In the genomic region with DNA sequence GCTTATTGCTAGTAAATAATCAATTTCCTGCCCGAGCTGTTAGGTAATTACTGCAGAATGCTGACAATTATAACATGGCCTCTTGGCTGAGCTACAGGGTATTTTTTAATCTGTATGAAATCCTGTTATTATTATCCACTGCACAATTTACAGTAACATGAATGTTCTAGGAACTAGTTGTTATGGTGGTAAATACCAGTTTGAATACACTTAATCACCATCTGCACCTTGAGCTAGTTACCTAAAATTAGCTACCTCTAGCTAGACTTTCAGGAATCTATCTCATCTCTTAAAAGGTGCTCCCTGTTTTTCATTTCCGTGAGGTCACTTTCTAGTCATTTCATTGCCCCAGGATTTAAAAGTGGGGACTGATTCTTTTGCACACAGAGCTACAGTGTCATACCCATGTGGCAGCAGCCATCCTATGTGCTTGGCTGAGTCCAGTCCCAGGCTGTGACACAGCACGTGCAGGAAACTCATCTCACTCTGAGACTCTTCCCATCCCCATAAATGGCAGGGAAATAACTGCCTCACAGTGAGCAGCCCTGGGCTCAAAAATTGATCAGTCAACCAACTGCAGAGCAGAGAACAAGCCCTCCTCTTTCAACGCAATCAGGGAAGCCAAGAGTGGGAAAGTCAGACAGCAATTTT, we compare ENCODE assay signal across 24 cellular contexts. TPM values are rescaled to one million over a fixed set of nuclear protein-coding genes. Genes with fewer than 3 reads are reported as not detected.
A peak's percentile ranks its signal among the peaks of the same experiment; 100 is the strongest.
DNase-seq lines count a peak whose midpoint lies in the region; ATAC-seq and TF ChIP-seq lines count a peak whose summit lies in the region.
"Had no signal": no experiment of that assay in that cellular context is flagged by ENCODE, and none has a peak within 500 bp of the region (broad histone marks: within the 10 kb centered on the region; RNA-seq: fewer than 3 reads in every experiment).

No MANE protein-coding gene starts in this region.

- no peak overlapping the region for H3K14ac ChIP-seq in mesenchymal stem cell (ENCODE audit: low read length in 2 of 2)

- intact Hi-C loops in esophagus muscularis mucosa (cut with DNase I) (no loop called here), PC-9 (cut with micrococcal nuclease; ENCODE audit: unreplicated experiment) (no loop called here)

- H2BK120ac ChIP-seq in mesenchymal stem cell (ENCODE audit: low read depth, low read length): no peak overlapping the region

- DNase-seq in NCI-H2227 (lab: John Stamatoyannopoulos, UW; ENCODE audit: unreplicated experiment): peak; percentile 3
- no peak for DNase-seq in NCI-H2227 treated with DMSO at 0.1 percent for 48 hours (lab: John Stamatoyannopoulos, UW)
- no peak for DNase-seq in esophagus muscularis mucosa (ENCODE audit: extremely low spot score)
- no peak for DNase-seq in mesenchymal stem cell
- no peak for DNase-seq in SIG-M5 treated with dmso at 0.1 percent for 504 hours (lab: John Stamatoyannopoulos, UW; ENCODE audit: unreplicated experiment)
- no peak for DNase-seq in foreskin keratinocyte
- DNase-seq in PC-9: no peak
- DNase-seq: activated CD4-positive, alpha-beta T cell treated with anti-CD3 and anti-CD28 coated beads, Interleukin-2, amount 50 U/mL, for 1 hour; cerebellar nuclear complex; DMS153; MG63; midbrain; NCI-H2171 treated with DMSO at 0.1 percent for 48 hours; NCI-H526 treated with DMSO at 0.1 percent for 48 hours; psoas muscle; RPMI8226; small intestine; substantia nigra had no signal

- 41% methylated on average over 4 of the region's 4 CpGs for WGBS in esophagus muscularis mucosa
- 45% methylated on average over 2 of the region's 4 CpGs for WGBS in mesenchymal stem cell

- H4K91ac ChIP-seq in mesenchymal stem cell (ENCODE audit: low read length): no peak overlapping the region

- no peak overlapping the region for H2AFZ ChIP-seq in mesenchymal stem cell (ENCODE audit: low read depth, low read length)
- H2AFZ ChIP-seq in PC-9: no peak overlapping the region

- H4K20me1 ChIP-seq in PC-9 (ENCODE audit: insufficient read depth): no peaks in the 10 kb centered on the region

- H3K27ac ChIP-seq in esophagus muscularis mucosa (replicated peaks in 1 of 4) (peak overlapping the region; percentile 72 to 90 (median 75)), mesenchymal stem cell (ENCODE audit: low read length, poor library complexity, severe bottlenecking) (no peak overlapping the region), stomach smooth muscle (ENCODE audit: low read length) (peak overlapping the region; percentile 81), foreskin keratinocyte (no peak overlapping the region), PC-9 (no peak overlapping the region)
- H3K27ac ChIP-seq: ascending aorta, psoas muscle, VCaP had no signal

- no TSS peak for BruUV-seq in PC-9 (replicated peaks; lab: Mats Ljungman, UMichigan)

- peak overlapping the region; percentile 4 for H4K8ac ChIP-seq in mesenchymal stem cell (ENCODE audit: low read length)

- CTCF ChIA-PET in PC-9 (lab: Charles Lee): no interaction called here

- H3K18ac ChIP-seq in mesenchymal stem cell (ENCODE audit: low read depth in 1 of 2, low read length in 2 of 2): no peak overlapping the region

- H3K9ac ChIP-seq in mesenchymal stem cell (ENCODE audit: low read length): no peak overlapping the region
- H3K9ac ChIP-seq in stomach smooth muscle (ENCODE audit: low read length in 2 of 2): peak overlapping the region; percentile 30 to 64

- H3K23ac ChIP-seq in mesenchymal stem cell (ENCODE audit: low read length in 2 of 2): no peak overlapping the region

- POLR2A ChIA-PET in PC-9 (lab: Charles Lee; ENCODE audit: unreplicated experiment): no interaction called here

- H2BK15ac ChIP-seq in mesenchymal stem cell (ENCODE audit: low read depth, poor library complexity, severe bottlenecking): no peak overlapping the region

- TF ChIP-seq CTCF in esophagus muscularis mucosa (IDR thresholded peaks at IDR 0.05) (no peak), foreskin keratinocyte (conservative IDR thresholded peaks at IDR 0.05) (no peak), PC-9 (conservative IDR thresholded peaks at IDR 0.05) (no peak)

- peaks cover 5 to 27% (median 11%) of the 10 kb centered on the region in 4 donors for H3K36me3 ChIP-seq in esophagus muscularis mucosa
- peaks cover 8 to 59% of the 10 kb centered on the region in 2 experiments for H3K36me3 ChIP-seq in mesenchymal stem cell (ENCODE audit: control insufficient read depth in 1 of 2, insufficient read depth in 2 of 2, low read depth in 1 of 2, low read length in 2 of 2)
- peaks cover 3 to 4% of the 10 kb centered on the region in 2 donors for H3K36me3 ChIP-seq in stomach smooth muscle (ENCODE audit: control insufficient read depth in 2 of 2, insufficient read depth in 2 of 2, low read length in 2 of 2)
- no peaks in the 10 kb centered on the region for H3K36me3 ChIP-seq in PC-9 (ENCODE audit: low read depth)

- no peak overlapping the region for H2AK5ac ChIP-seq in mesenchymal stem cell (ENCODE audit: low read length, severe bottlenecking)

- no peak overlapping the region for H2BK5ac ChIP-seq in mesenchymal stem cell (ENCODE audit: low read depth, low read length, poor library complexity, severe bottlenecking)

- H3K79me1 ChIP-seq in mesenchymal stem cell (replicated peaks; ENCODE audit: low read length, poor library complexity, severe bottlenecking): peaks cover 16% of the 10 kb centered on the region

- H3K4me1 ChIP-seq in esophagus muscularis mucosa: peaks cover 9 to 57% (median 52%) of the 10 kb centered on the region in 4 donors
- H3K4me1 ChIP-seq in mesenchymal stem cell (ENCODE audit: control insufficient read depth, insufficient read depth, low read depth, low read length): no peaks in the 10 kb centered on the region
- H3K4me1 ChIP-seq in stomach smooth muscle (ENCODE audit: control insufficient read depth, insufficient read depth, low read length): peaks cover 7% of the 10 kb centered on the region
- H3K4me1 ChIP-seq in foreskin keratinocyte: no peaks in the 10 kb centered on the region
- no peaks in the 10 kb centered on the region for H3K4me1 ChIP-seq in PC-9 (replicated peaks; ENCODE audit: insufficient read depth)

- H3K4me3 ChIP-seq in esophagus muscularis mucosa (no peak overlapping the region), mesenchymal stem cell (ENCODE audit: insufficient read depth in 1 of 2, low read depth in 1 of 2, low read length in 2 of 2) (no peak overlapping the region), stomach smooth muscle (ENCODE audit: low read length in 2 of 2) (no peak overlapping the region), PC-9 (no peak overlapping the region)
- H3K4me3 ChIP-seq: ascending aorta, K562, MG63, psoas muscle had no signal

- H3K4me2 ChIP-seq in mesenchymal stem cell (ENCODE audit: low read length, poor library complexity, severe bottlenecking): no peak overlapping the region
- H3K4me2 ChIP-seq in PC-9: no peak overlapping the region

- no peaks in the 10 kb centered on the region for H3F3A ChIP-seq in PC-9 (ENCODE audit: insufficient read depth, low read depth)

- ATAC-seq in foreskin keratinocyte: no peak
- ATAC-seq: K562, left lobe of liver, psoas muscle, SK-N-SH treated with all-trans-retinoic acid at 6 μM for 48 hours had no signal

- no peak overlapping the region for H3K4ac ChIP-seq in mesenchymal stem cell (ENCODE audit: low read depth in 1 of 2, low read length in 2 of 2)

- H3K9me3 ChIP-seq in esophagus muscularis mucosa (no peaks in the 10 kb centered on the region), mesenchymal stem cell (ENCODE audit: control insufficient read depth, low read length) (no peaks in the 10 kb centered on the region), stomach smooth muscle (ENCODE audit: control insufficient read depth in 2 of 2, low read length in 2 of 2) (no peaks in the 10 kb centered on the region), PC-9 (ENCODE audit: insufficient read depth, low read depth) (no peaks in the 10 kb centered on the region)
- H3K9me3 ChIP-seq: ascending aorta, MG63, psoas muscle had no signal

- TF ChIP-seq POLR2A in esophagus muscularis mucosa (IDR thresholded peaks at IDR 0.05; ENCODE audit: low read depth): no peak

- no peaks in the 10 kb centered on the region for H3K9me2 ChIP-seq in PC-9 (ENCODE audit: insufficient read depth)

- H3K79me2 ChIP-seq in PC-9 (ENCODE audit: low read depth): no peaks in the 10 kb centered on the region

- no peak for TF ChIP-seq EP300 in esophagus muscularis mucosa (IDR thresholded peaks at IDR 0.05)

- no peaks in the 10 kb centered on the region for H3K27me3 ChIP-seq in esophagus muscularis mucosa
- no peaks in the 10 kb centered on the region for H3K27me3 ChIP-seq in mesenchymal stem cell (ENCODE audit: control insufficient read depth in 1 of 2, insufficient read depth in 1 of 2, low read length in 2 of 2)
- H3K27me3 ChIP-seq in stomach smooth muscle (ENCODE audit: control insufficient read depth in 1 of 2, insufficient read depth in 2 of 2, low read length in 2 of 2): no peaks in the 10 kb centered on the region
- no peaks in the 10 kb centered on the region for H3K27me3 ChIP-seq in foreskin keratinocyte
- H3K27me3 ChIP-seq in PC-9 (ENCODE audit: insufficient read depth, low read depth): no peaks in the 10 kb centered on the region
- H3K27me3 ChIP-seq: ascending aorta, MG63 had no signal

- H2BK12ac ChIP-seq in mesenchymal stem cell (ENCODE audit: low read length in 2 of 2): peak overlapping the region in 1 of 2 experiments; percentile 47

RNA-seq across cellular contexts. Expression of a gene that starts 37.6 kb away (rescaled TPM):
- 10 to 100 TPM; 22.0 to 26.5 (median 24.4) TPM for total RNA-seq in esophagus muscularis mucosa
- 28.4 TPM for polyA plus RNA-seq in mesenchymal stem cell (2013, experiment 1 of 2)
- 26.4 TPM for polyA plus RNA-seq in mesenchymal stem cell (2013, experiment 2 of 2)
- 7.4 and 7.9 TPM in 2 replicates for total RNA-seq in foreskin keratinocyte
- polyA plus RNA-seq in foreskin keratinocyte: 6.6 and 6.8 TPM in 2 replicates
- total RNA-seq in PC-9 (2021): 6.2 and 6.8 TPM in 2 replicates

RNA-seq across cellular contexts. Expression of a gene that starts 48.2 kb away (rescaled TPM):
- total RNA-seq in esophagus muscularis mucosa (1 to 10 TPM in 3 of 4 donors, under 1 TPM in 1; 0.84 to 3.8 (median 3.4) TPM), foreskin keratinocyte (0.10 and 0.11 TPM in 2 replicates), PC-9 (2021) (0.45 TPM in 1 of 2 replicates, not detected in the other)
- polyA plus RNA-seq in mesenchymal stem cell (2013, experiment 1 of 2): 11.9 TPM
- 11.4 TPM for polyA plus RNA-seq in mesenchymal stem cell (2013, experiment 2 of 2)
- 0.11 and 0.14 TPM in 2 replicates for polyA plus RNA-seq in foreskin keratinocyte
- total RNA-seq: ascending aorta had no signal

Comparison
In these comparisons a context has a peak if more than half of its experiments do, and no peak if none do; other contexts are left out.
1. H3K27ac ChIP-seq: peak in esophagus muscularis mucosa (4 of 4) and stomach smooth muscle (single experiment); none in mesenchymal stem cell (single experiment), foreskin keratinocyte (single experiment) and PC-9 (single experiment).